Comparison of ENCODE assay signal across 1 cellular context in genomic region chr4:156388826-156389225, GRCh38.
TF ChIP-seq lines count a peak whose summit lies in the region.

No MANE protein-coding gene starts in this region.

TF ChIP-seq in H1, 55 proteins besides CTCF, POLR2A, EP300 and RAD21:
- no peak for TF ChIP-seq TAF7 (optimal IDR thresholded peaks at IDR 0.05; ENCODE audit: borderline replicate concordance, low read depth, low read length)
- TF ChIP-seq TBP (IDR thresholded peaks at IDR 0.05; ENCODE audit: low read depth, low read length) = no peak
- TF ChIP-seq JUN (IDR thresholded peaks at IDR 0.05; ENCODE audit: low read depth, low read length) = no peak
- TF ChIP-seq SUZ12 (IDR thresholded peaks at IDR 0.05; ENCODE audit: low read length) = no peak
- no peak for TF ChIP-seq SIRT6 (IDR thresholded peaks at IDR 0.05; ENCODE audit: low read length)
- no peak for TF ChIP-seq YY1 (IDR thresholded peaks at IDR 0.05; ENCODE audit: low read depth, low read length)
- TF ChIP-seq FOSL1 (IDR thresholded peaks at IDR 0.05; ENCODE audit: insufficient read depth, low read depth, low read length) = no peak
- TF ChIP-seq USF2 (IDR thresholded peaks at IDR 0.05; ENCODE audit: low read length) = no peak
- TF ChIP-seq MAFK (IDR thresholded peaks at IDR 0.05; ENCODE audit: low read depth, low read length) = no peak
- no peak for TF ChIP-seq HDAC2 (IDR thresholded peaks at IDR 0.05; ENCODE audit: borderline replicate concordance in 1 of 2, low read depth in 2 of 2, low read length in 2 of 2)
